8 cellular contexts compared by ENCODE assay signal in genomic region chr3:125141596-125142417, GRCh38.
A peak's percentile ranks its signal among the peaks of the same experiment; 100 is the strongest.
DNase-seq lines count a peak whose midpoint lies in the region; ATAC-seq and TF ChIP-seq lines count a peak whose summit lies in the region.

No MANE protein-coding gene starts in this region.

- H3K27ac ChIP-seq in fibroblast of lung (ENCODE audit: insufficient read depth, low read length): no peak overlapping the region
- H3K27ac ChIP-seq in neuronal stem cell (replicated peaks; ENCODE audit: low read length): no peak overlapping the region
- peak overlapping the region; percentile 73 for H3K27ac ChIP-seq in suprapubic skin

- H4K20me1 ChIP-seq in fibroblast of lung (ENCODE audit: control insufficient read depth, extremely low read depth, insufficient read depth, low read length): no peaks in the 10 kb centered on the region

- H3K4me3 ChIP-seq in fibroblast of lung (replicated peaks in 1 of 4; ENCODE audit: control extremely low read depth in 1 of 4, insufficient read depth in 1 of 4, low read depth in 3 of 4, low read length in 4 of 4) (peak overlapping the region in 1 of 4 experiments; percentile 45), neuronal stem cell (ENCODE audit: low read length in 2 of 2) (peak overlapping the region in 1 of 2 donors; percentile 22), suprapubic skin (peak overlapping the region; percentile 45)

- peak overlapping the region; percentile 57 for H2AK5ac ChIP-seq in neuronal stem cell (ENCODE audit: low read depth, low read length)

- no CpG with 5 or more reads among the region's 61 CpGs for WGBS in neuronal stem cell (ENCODE audit: extremely low coverage in 2 of 2, insufficient read length in 2 of 2, insufficient replicate concordance in 1 of 2), 2 donors
- WGBS in suprapubic skin: no CpG with 5 or more reads among the region's 61 CpGs

- in situ Hi-C loops in KBM-7 (cut with MboI; ENCODE audit: low pct_unique_long_range_greater_than_20kb, low sequenced_read_pairs): no loop called here

- peak; percentile 41 for DNase-seq in DMS153 (lab: John Stamatoyannopoulos, UW)
- DNase-seq in KBM-7: peak; percentile 63
- peak; percentile 63 for DNase-seq in activated CD8-positive, alpha-beta memory T cell treated with anti-CD3 and anti-CD28 coated beads, Interleukin-2, amount 50 U/mL, for 4 hours
- peak; percentile 50 to 61 for DNase-seq in fibroblast of lung (ENCODE audit: low read depth in 2 of 2)
- DNase-seq in neuronal stem cell (ENCODE audit: low spot score): no peak
- no peak for DNase-seq in suprapubic skin (ENCODE audit: low spot score in 2 of 2)
- no peak for DNase-seq in OCI-M1 (lab: John Stamatoyannopoulos, UW)

- H3K79me2 ChIP-seq in fibroblast of lung (ENCODE audit: control insufficient read depth, insufficient read depth, low read length): no peaks in the 10 kb centered on the region

- H3K9me3 ChIP-seq in fibroblast of lung (ENCODE audit: control insufficient read depth, insufficient read depth, low read depth, low read length) (no peaks in the 10 kb centered on the region), neuronal stem cell (replicated peaks in 1 of 2; ENCODE audit: control insufficient read depth in 2 of 2, insufficient read depth in 1 of 2, low read depth in 1 of 2, low read length in 2 of 2) (peaks cover 0 to 10% of the 10 kb centered on the region in 2 donors), suprapubic skin (no peaks in the 10 kb centered on the region)

- peak overlapping the region; percentile 97 for H3K18ac ChIP-seq in neuronal stem cell (ENCODE audit: low read length)

- H3K4ac ChIP-seq in neuronal stem cell (ENCODE audit: low read length): no peak overlapping the region

- H3K79me1 ChIP-seq in neuronal stem cell (ENCODE audit: low read depth, low read length): no peaks in the 10 kb centered on the region

- H2BK5ac ChIP-seq in neuronal stem cell (ENCODE audit: low read length): no peak overlapping the region

- peak overlapping the region; percentile 56 for H2BK15ac ChIP-seq in neuronal stem cell (ENCODE audit: low read length)

- H4K91ac ChIP-seq in neuronal stem cell (ENCODE audit: low read depth, low read length, poor library complexity): no peak overlapping the region

- no peak overlapping the region for H3K23ac ChIP-seq in neuronal stem cell (ENCODE audit: low read depth, low read length, poor library complexity)

- TF ChIP-seq POLR2A in suprapubic skin (IDR thresholded peaks at IDR 0.05): no peak

- H3K14ac ChIP-seq in neuronal stem cell (ENCODE audit: low read length): peak overlapping the region; percentile 77

- H3K4me1 ChIP-seq in fibroblast of lung (ENCODE audit: control insufficient read depth, extremely low read depth, insufficient read depth, low read length) (peaks cover 32% of the 10 kb centered on the region), neuronal stem cell (ENCODE audit: control insufficient read depth in 2 of 2, insufficient read depth in 1 of 2, low read depth in 1 of 2, low read length in 2 of 2) (peaks cover 23 to 27% of the 10 kb centered on the region in 2 donors), suprapubic skin (peaks cover 56% of the 10 kb centered on the region)

- H2AFZ ChIP-seq in fibroblast of lung (ENCODE audit: low read length): peak overlapping the region; percentile 47
- no peak overlapping the region for H2AFZ ChIP-seq in neuronal stem cell (ENCODE audit: low read length)

- peak; percentile 59 for ATAC-seq in GM21381 (IDR thresholded peaks at IDR 0.05; ENCODE audit: unreplicated experiment)

- H3K9ac ChIP-seq in fibroblast of lung (ENCODE audit: insufficient read depth, low read length): no peak overlapping the region
- H3K9ac ChIP-seq in neuronal stem cell (ENCODE audit: low read depth, low read length, poor library complexity): peak overlapping the region; percentile 22

- TF ChIP-seq CTCF in fibroblast of lung (conservative IDR thresholded peaks at IDR 0.05 in 1 of 2, IDR thresholded peaks at IDR 0.05 in 1 of 2; ENCODE audit: low read depth in 1 of 2, low read length in 2 of 2): peak in 1 of 2 donors; percentile 19
- peak in 1 of 2 donors; percentile 37 for TF ChIP-seq CTCF in suprapubic skin (IDR thresholded peaks at IDR 0.05)

- peak overlapping the region; percentile 41 for H2BK12ac ChIP-seq in neuronal stem cell (ENCODE audit: low read length)

- no peak for TF ChIP-seq EP300 in suprapubic skin (IDR thresholded peaks at IDR 0.05)

- no peak overlapping the region for H4K8ac ChIP-seq in neuronal stem cell (ENCODE audit: low read depth, low read length)

- H3K36me3 ChIP-seq in fibroblast of lung (ENCODE audit: control insufficient read depth, insufficient read depth, low read length) (no peaks in the 10 kb centered on the region), neuronal stem cell (replicated peaks in 1 of 2; ENCODE audit: control insufficient read depth in 2 of 2, insufficient read depth in 2 of 2, low read length in 2 of 2) (no peaks in the 10 kb centered on the region), suprapubic skin (no peaks in the 10 kb centered on the region)

- H3K4me2 ChIP-seq in fibroblast of lung (ENCODE audit: extremely low read depth, insufficient read depth, low read length) (peak overlapping the region; percentile 20), neuronal stem cell (ENCODE audit: insufficient read depth, low read length, poor library complexity, severe bottlenecking) (peak overlapping the region; percentile 64)

- H2BK120ac ChIP-seq in neuronal stem cell (ENCODE audit: low read depth, low read length): peak overlapping the region; percentile 17

- H3K27me3 ChIP-seq in fibroblast of lung (ENCODE audit: control insufficient read depth, insufficient read depth, low read length) (no peaks in the 10 kb centered on the region), neuronal stem cell (ENCODE audit: control insufficient read depth in 3 of 3, insufficient read depth in 3 of 3, low read depth in 1 of 3, low read length in 3 of 3) (peaks cover 0 to 4% (median 0%) of the 10 kb centered on the region in 3 experiments), suprapubic skin (no peaks in the 10 kb centered on the region)

Comparison
In these comparisons a context has a peak if more than half of its experiments do, and no peak if none do; other contexts are left out.
1. DNase-seq: peak in DMS153 (single experiment), KBM-7 (single experiment), activated CD8-positive, alpha-beta memory T cell treated with anti-CD3 and anti-CD28 coated beads, Interleukin-2, amount 50 U/mL, for 4 hours (single experiment) and fibroblast of lung (2 of 2); none in neuronal stem cell (single experiment), suprapubic skin (0 of 2) and OCI-M1 (single experiment).